ENCODE assay signal across 14 cellular contexts in genomic region chr3:41304603-41305002, GRCh38.
DNase-seq lines count a peak whose midpoint lies in the region; FAIRE-seq and TF ChIP-seq lines count a peak whose summit lies in the region.
"Had no signal": no experiment of that assay in that cellular context is flagged by ENCODE, and none has a peak within 500 bp of the region (broad histone marks: within the 10 kb centered on the region; RNA-seq: fewer than 3 reads in every experiment).

No MANE protein-coding gene starts in this region.

- H3K4me1 ChIP-seq in endothelial cell of umbilical vein (ENCODE audit: control insufficient read depth, extremely low read depth, insufficient read depth, low read length) (no peaks in the 10 kb centered on the region), suprapubic skin (peaks cover 4% of the 10 kb centered on the region)
- H3K4me1 ChIP-seq: Caco-2 had no signal

- H3K27ac Mint-ChIP-seq in Calu3 (ENCODE audit: unreplicated experiment) (no peak overlapping the region), mesothelial cell of epicardium (no peak overlapping the region)
- H3K27ac Mint-ChIP-seq: activated naive CD4-positive, alpha-beta T cell treated with anti-CD3 and anti-CD28 coated beads, Interleukin-2, amount 50 U/mL, for 24 hours had no signal

- H3K79me2 ChIP-seq in endothelial cell of umbilical vein (ENCODE audit: control insufficient read depth, insufficient read depth, low read length) = no peaks in the 10 kb centered on the region

- H3K9me3 ChIP-seq in endothelial cell of umbilical vein (replicated peaks; ENCODE audit: control insufficient read depth, insufficient read depth, low read length) (no peaks in the 10 kb centered on the region), suprapubic skin (no peaks in the 10 kb centered on the region)
- H3K9me3 ChIP-seq: Caco-2 had no signal

- TF ChIP-seq EP300 in suprapubic skin (IDR thresholded peaks at IDR 0.05) = no peak

- no peaks in the 10 kb centered on the region for H3K4me1 Mint-ChIP-seq in Calu3 (ENCODE audit: low read depth, unreplicated experiment)
- H3K4me1 Mint-ChIP-seq in mesothelial cell of epicardium = no peaks in the 10 kb centered on the region
- H3K4me1 Mint-ChIP-seq: activated naive CD4-positive, alpha-beta T cell treated with anti-CD3 and anti-CD28 coated beads, Interleukin-2, amount 50 U/mL, for 24 hours had no signal

- no peak overlapping the region for H3K4me3 ChIP-seq in endothelial cell of umbilical vein (replicated peaks in 1 of 3; ENCODE audit: insufficient read depth in 1 of 3, low read depth in 1 of 3, low read length in 3 of 3)
- H3K4me3 ChIP-seq in suprapubic skin = no peak overlapping the region
- H3K4me3 ChIP-seq: GM12878 had no signal

- TF ChIP-seq CTCF in endothelial cell of umbilical vein (IDR thresholded peaks at IDR 0.05; ENCODE audit: extremely low read depth in 1 of 2, insufficient read depth in 1 of 2, low read depth in 1 of 2, low read length in 2 of 2) = no peak
- no peak for TF ChIP-seq CTCF in Calu3 (IDR thresholded peaks at IDR 0.05; ENCODE audit: unreplicated experiment)
- no peak for TF ChIP-seq CTCF in suprapubic skin (IDR thresholded peaks at IDR 0.05)
- no peak for TF ChIP-seq CTCF in mesothelial cell of epicardium (IDR thresholded peaks at IDR 0.05; ENCODE audit: unreplicated experiment)

- FAIRE-seq in endothelial cell of umbilical vein (lab: Jason Lieb, UNC) = peak; percentile 66
- FAIRE-seq: GM12878 had no signal

- no peak overlapping the region for H2AFZ ChIP-seq in endothelial cell of umbilical vein (ENCODE audit: low read depth, low read length)

- H3K36me3 Mint-ChIP-seq in Calu3 (ENCODE audit: insufficient read depth, unreplicated experiment) = no peaks in the 10 kb centered on the region
- no peaks in the 10 kb centered on the region for H3K36me3 Mint-ChIP-seq in mesothelial cell of epicardium
- H3K36me3 Mint-ChIP-seq: activated naive CD4-positive, alpha-beta T cell treated with anti-CD3 and anti-CD28 coated beads, Interleukin-2, amount 50 U/mL, for 24 hours had no signal

- H3K4me3 Mint-ChIP-seq in Calu3 (ENCODE audit: low read depth, unreplicated experiment) = no peak overlapping the region
- no peak overlapping the region for H3K4me3 Mint-ChIP-seq in mesothelial cell of epicardium
- H3K4me3 Mint-ChIP-seq: activated naive CD4-positive, alpha-beta T cell treated with anti-CD3 and anti-CD28 coated beads, Interleukin-2, amount 50 U/mL, for 24 hours had no signal

- H3K36me3 ChIP-seq in endothelial cell of umbilical vein (ENCODE audit: control insufficient read depth in 2 of 2, extremely low read depth in 1 of 2, insufficient read depth in 2 of 2, low read length in 2 of 2) = no peaks in the 10 kb centered on the region
- H3K36me3 ChIP-seq in suprapubic skin = no peaks in the 10 kb centered on the region

- DNase-seq in ELR (ENCODE audit: low read depth) (peak; percentile 1), NCI-H446 (lab: John Stamatoyannopoulos, UW) (peak; percentile 64 to 80), endothelial cell of umbilical vein (ENCODE audit: low read depth, low spot score) (peak; percentile 61), myocyte (ENCODE audit: low read depth) (peak; percentile 24), Calu3 (no peak), suprapubic skin (ENCODE audit: low spot score in 2 of 2) (no peak), mesothelial cell of epicardium (ENCODE audit: low spot score in 2 of 2, unreplicated experiment in 2 of 2) (no peak), NCI-H345 (lab: John Stamatoyannopoulos, UW) (no peak)
- DNase-seq: Caco-2; effector CD4-positive, alpha-beta T cell; H7; midbrain had no signal

- intact Hi-C loops in endothelial cell of umbilical vein (cut with micrococcal nuclease) = no loop called here
- intact Hi-C loops in Calu3 (cut with micrococcal nuclease; ENCODE audit: unreplicated experiment) = no loop called here

- H3K27me3 Mint-ChIP-seq in Calu3 (ENCODE audit: unreplicated experiment) (no peaks in the 10 kb centered on the region), mesothelial cell of epicardium (ENCODE audit: low read depth) (no peaks in the 10 kb centered on the region)
- H3K27me3 Mint-ChIP-seq: activated naive CD4-positive, alpha-beta T cell treated with anti-CD3 and anti-CD28 coated beads, Interleukin-2, amount 50 U/mL, for 24 hours had no signal

- H3K9me3 Mint-ChIP-seq in Calu3 (ENCODE audit: low read depth, unreplicated experiment) (no peaks in the 10 kb centered on the region), mesothelial cell of epicardium (no peaks in the 10 kb centered on the region)
- H3K9me3 Mint-ChIP-seq: activated naive CD4-positive, alpha-beta T cell treated with anti-CD3 and anti-CD28 coated beads, Interleukin-2, amount 50 U/mL, for 24 hours had no signal

- no peaks in the 10 kb centered on the region for H3K9me1 ChIP-seq in endothelial cell of umbilical vein (replicated peaks; ENCODE audit: control insufficient read depth, extremely low read depth, insufficient read depth, low read length)

- H4K20me1 ChIP-seq in endothelial cell of umbilical vein (replicated peaks; ENCODE audit: control insufficient read depth, extremely low read depth, insufficient read depth, low read length) = no peaks in the 10 kb centered on the region

- CTCF ChIA-PET in endothelial cell of umbilical vein (lab: Charles Lee) = no interaction called here
- CTCF ChIA-PET in Calu3 (lab: Charles Lee) = no interaction called here

- no peak overlapping the region for H3K4me2 ChIP-seq in endothelial cell of umbilical vein (ENCODE audit: insufficient read depth, low read length)

- no peak overlapping the region for H3K27ac ChIP-seq in endothelial cell of umbilical vein (ENCODE audit: insufficient read depth, low read depth, low read length)
- no peak overlapping the region for H3K27ac ChIP-seq in suprapubic skin

- no TSS peak for BruUV-seq in endothelial cell of umbilical vein (replicated peaks; lab: Mats Ljungman, UMichigan)
- no TSS peak for BruUV-seq in Calu3 (replicated peaks; lab: Mats Ljungman, UMichigan)

- TF ChIP-seq POLR2A in endothelial cell of umbilical vein (IDR thresholded peaks at IDR 0.05; ENCODE audit: low read depth, low read length) = no peak
- no peak for TF ChIP-seq POLR2A in suprapubic skin (IDR thresholded peaks at IDR 0.05)

- H3K27me3 ChIP-seq in endothelial cell of umbilical vein (ENCODE audit: control insufficient read depth in 2 of 2, insufficient read depth in 2 of 2, low read length in 2 of 2) (no peaks in the 10 kb centered on the region), suprapubic skin (no peaks in the 10 kb centered on the region)

- dilution Hi-C loops in endothelial cell of umbilical vein (cut with MboI; ENCODE audit: extremely low pct_ligation_motif_present, low sequenced_read_pairs) = no loop called here

- 18% methylated on average over 2 of the region's 2 CpGs for WGBS in suprapubic skin

- H3K9ac ChIP-seq in endothelial cell of umbilical vein (replicated peaks; ENCODE audit: extremely low read depth, insufficient read depth, low read length) = no peak overlapping the region

- POLR2A ChIA-PET in endothelial cell of umbilical vein (lab: Charles Lee) = no interaction called here

TF ChIP-seq in endothelial cell of umbilical vein, 7 proteins besides CTCF, POLR2A, EP300 and RAD21:
- TF ChIP-seq GATA2 (IDR thresholded peaks at IDR 0.05; ENCODE audit: insufficient read depth, insufficient read length, low read depth, low read length) = no peak
- TF ChIP-seq POLR2AphosphoS5 (IDR thresholded peaks at IDR 0.05; ENCODE audit: insufficient read depth, low read depth, low read length) = no peak
- TF ChIP-seq JUN (IDR thresholded peaks at IDR 0.05; ENCODE audit: borderline replicate concordance, insufficient read depth, insufficient read length, low read depth) = no peak
- peak; percentile 16 for TF ChIP-seq FOS (IDR thresholded peaks at IDR 0.05; ENCODE audit: borderline replicate concordance, insufficient read depth, low read length)
TF ChIP-seq in endothelial cell of umbilical vein: peak in this region for 1.

Comparison
In these comparisons a context has a peak if more than half of its experiments do, and no peak if none do; other contexts are left out.
1. DNase-seq: peak in ELR (single experiment), NCI-H446 (2 of 2), endothelial cell of umbilical vein (single experiment) and myocyte (single experiment); none in Calu3 (single experiment), suprapubic skin (0 of 2), mesothelial cell of epicardium (0 of 2) and NCI-H345 (single experiment).